ENCODE assay signal across 1 cellular context in the genomic region with DNA sequence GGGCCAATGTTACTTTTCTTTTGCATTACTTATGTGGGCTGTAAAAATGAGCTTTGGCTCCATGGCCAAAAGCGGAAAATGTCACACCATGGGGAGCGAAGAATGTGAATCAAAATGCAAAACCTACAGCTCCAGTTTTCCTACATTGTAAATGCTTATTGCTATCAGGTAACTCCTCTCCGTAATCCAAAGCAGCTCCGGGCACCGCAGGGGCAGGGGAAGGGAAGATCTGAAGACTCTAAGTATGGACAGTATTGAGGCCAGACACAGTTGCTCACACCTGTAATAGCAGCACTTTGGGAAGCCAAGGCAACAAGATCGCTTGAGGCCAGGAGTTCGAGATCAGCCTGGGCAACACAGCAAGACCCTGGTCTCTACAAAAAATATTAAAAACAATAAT.
TF ChIP-seq lines count a peak whose summit lies in the region.

No MANE protein-coding gene starts in this region.

TF ChIP-seq in SK-N-SH, 30 proteins besides CTCF, POLR2A, EP300 and RAD21 (continued from another document):
- no peak for TF ChIP-seq EZH2phosphoT487 (IDR thresholded peaks at IDR 0.05; ENCODE audit: borderline replicate concordance, low read depth)
- TF ChIP-seq RCOR1 (IDR thresholded peaks at IDR 0.05; ENCODE audit: low read length): no peak
- TF ChIP-seq MXI1 (IDR thresholded peaks at IDR 0.05; ENCODE audit: low read depth, low read length): no peak
TF ChIP-seq in SK-N-SH: peak in this region for 0.
